Comparison of ENCODE assay signal across 14 cellular contexts in genomic region chr2:3870222-3870621, GRCh38.
DNase-seq lines count a peak whose midpoint lies in the region; ATAC-seq and FAIRE-seq lines count a peak whose summit lies in the region.
"Had no signal": no experiment of that assay in that cellular context is flagged by ENCODE, and none has a peak within 500 bp of the region (broad histone marks: within the 10 kb centered on the region; RNA-seq: fewer than 3 reads in every experiment).

No MANE protein-coding gene starts in this region.

- H3K4me3 Mint-ChIP-seq in activated T-cell treated with anti-CD3 and anti-CD28 coated beads, Interleukin-2, amount 50 U/mL, for 4 hours, result no peak overlapping the region
- H3K4me3 Mint-ChIP-seq: CD8-positive, alpha-beta memory T cell; GM23338; H9; IgD-negative memory B cell had no signal

- peak; percentile 6 for DNase-seq in DMS79 treated with DMSO at 0.1 percent for 48 hours (lab: John Stamatoyannopoulos, UW)
- no peak for DNase-seq in DMS79 (lab: John Stamatoyannopoulos, UW)
- peak; percentile 8 for DNase-seq in A172 (ENCODE audit: low spot score)
- DNase-seq in HT1080 (ENCODE audit: low read depth), result peak; percentile 41
- DNase-seq in RKO (ENCODE audit: low spot score), result peak; percentile 18
- no peak for DNase-seq in urothelium cell line (ENCODE audit: low spot score)
- DNase-seq in activated T-cell treated with anti-CD3 and anti-CD28 coated beads, Interleukin-2, amount 50 U/mL, for 4 hours, result no peak
- DNase-seq: CD8-positive, alpha-beta memory T cell; DND-41; GF-D8; H9 had no signal

- H3K9me3 Mint-ChIP-seq in activated T-cell treated with anti-CD3 and anti-CD28 coated beads, Interleukin-2, amount 50 U/mL, for 4 hours, result no peaks in the 10 kb centered on the region
- H3K9me3 Mint-ChIP-seq: CD8-positive, alpha-beta memory T cell had no signal

- no peaks in the 10 kb centered on the region for H3K36me3 Mint-ChIP-seq in activated T-cell treated with anti-CD3 and anti-CD28 coated beads, Interleukin-2, amount 50 U/mL, for 4 hours (ENCODE audit: insufficient read depth)
- H3K36me3 Mint-ChIP-seq: CD8-positive, alpha-beta memory T cell; IgD-negative memory B cell had no signal

- H3K27me3 Mint-ChIP-seq in activated T-cell treated with anti-CD3 and anti-CD28 coated beads, Interleukin-2, amount 50 U/mL, for 4 hours (ENCODE audit: low read depth), result no peaks in the 10 kb centered on the region
- H3K27me3 Mint-ChIP-seq: CD8-positive, alpha-beta memory T cell had no signal

- H3K4me1 Mint-ChIP-seq in activated T-cell treated with anti-CD3 and anti-CD28 coated beads, Interleukin-2, amount 50 U/mL, for 4 hours (ENCODE audit: low read depth), result no peaks in the 10 kb centered on the region
- H3K4me1 Mint-ChIP-seq: CD8-positive, alpha-beta memory T cell; GM23338; IgD-negative memory B cell had no signal

- FAIRE-seq in urothelium cell line (lab: Jason Lieb, UNC), result no peak

- ATAC-seq in activated T-cell treated with anti-CD3 and anti-CD28 coated beads, Interleukin-2, amount 50 U/mL, for 4 hours, result no peak
- no peak for ATAC-seq in GM21360 (IDR thresholded peaks at IDR 0.05; ENCODE audit: unreplicated experiment)
- ATAC-seq: GM23338 had no signal

Comparison
In these comparisons a context has a peak if more than half of its experiments do, and no peak if none do; other contexts are left out.
1. DNase-seq: peak in DMS79 treated with DMSO at 0.1 percent for 48 hours (single experiment), A172 (single experiment), HT1080 (single experiment) and RKO (single experiment); none in DMS79 (single experiment), urothelium cell line (single experiment) and activated T-cell treated with anti-CD3 and anti-CD28 coated beads, Interleukin-2, amount 50 U/mL, for 4 hours (single experiment).